In the genomic region with DNA sequence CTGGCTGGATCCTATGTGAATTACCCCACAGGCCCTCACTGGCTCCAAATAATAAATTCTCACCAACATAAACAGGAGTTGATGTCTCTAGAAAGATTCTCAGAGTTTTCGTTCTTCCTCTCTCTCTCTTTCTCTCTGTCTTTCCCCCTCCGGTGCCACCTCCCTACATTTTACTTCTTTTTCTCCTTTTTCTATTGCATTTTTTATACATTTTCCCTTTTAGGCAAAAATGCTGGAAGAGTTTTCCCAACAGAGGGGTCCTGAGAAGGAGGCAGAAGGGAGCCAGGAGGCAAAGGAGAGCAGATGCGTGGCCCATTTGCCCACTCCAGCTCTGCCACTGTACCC, we compare ENCODE assay signal across 24 cellular contexts. TPM values are rescaled to one million over a fixed set of nuclear protein-coding genes. Genes with fewer than 3 reads are reported as not detected.
A peak's percentile ranks its signal among the peaks of the same experiment; 100 is the strongest.
DNase-seq lines count a peak whose midpoint lies in the region; TF ChIP-seq lines count a peak whose summit lies in the region.
"Had no signal": no experiment of that assay in that cellular context is flagged by ENCODE, and none has a peak within 500 bp of the region (broad histone marks: within the 10 kb centered on the region; RNA-seq: fewer than 3 reads in every experiment).

No MANE protein-coding gene starts in this region.

- peak overlapping the region; percentile 21 to 28 for H2BK12ac ChIP-seq in mesenchymal stem cell (ENCODE audit: low read length in 2 of 2)

- TF ChIP-seq POLR2A in suprapubic skin (IDR thresholded peaks at IDR 0.05) = no peak

- peak overlapping the region; percentile 96 for H3K9ac ChIP-seq in mesenchymal stem cell (ENCODE audit: low read length)

- H3K27me3 ChIP-seq in WERI-Rb-1 (ENCODE audit: insufficient read depth, low read depth, severe bottlenecking) (no peaks in the 10 kb centered on the region), mesenchymal stem cell (ENCODE audit: control insufficient read depth in 1 of 2, insufficient read depth in 1 of 2, low read length in 2 of 2) (peaks cover 0 to 3% of the 10 kb centered on the region in 2 experiments), suprapubic skin (peaks cover 37% of the 10 kb centered on the region)
- H3K27me3 ChIP-seq: testis had no signal

- no peak overlapping the region for H3K23ac ChIP-seq in mesenchymal stem cell (ENCODE audit: low read length in 2 of 2)

- peak overlapping the region; percentile 62 for H3K4me2 ChIP-seq in mesenchymal stem cell (ENCODE audit: low read length, poor library complexity, severe bottlenecking)

- no peak for TF ChIP-seq EP300 in suprapubic skin (IDR thresholded peaks at IDR 0.05)

- H3K4ac ChIP-seq in mesenchymal stem cell (ENCODE audit: low read depth in 1 of 2, low read length in 2 of 2) = peak overlapping the region in 1 of 2 experiments; percentile 79

- peaks cover 4 to 13% of the 10 kb centered on the region in 2 experiments; a peak in 2 of 3 replicates for H3K36me3 ChIP-seq in HEK293 (ENCODE audit: control insufficient read depth in 2 of 2, insufficient read depth in 1 of 2, low read length in 2 of 2)
- no peaks in the 10 kb centered on the region; the same call in 1 of the 2 replicates for H3K36me3 ChIP-seq in WERI-Rb-1
- H3K36me3 ChIP-seq in mesenchymal stem cell (ENCODE audit: control insufficient read depth in 1 of 2, insufficient read depth in 2 of 2, low read depth in 1 of 2, low read length in 2 of 2) = peaks cover 7 to 18% of the 10 kb centered on the region in 2 experiments
- H3K36me3 ChIP-seq in suprapubic skin = no peaks in the 10 kb centered on the region
- H3K36me3 ChIP-seq: neutrophil, prostate gland, vagina had no signal

- peak overlapping the region in 1 of 2 experiments; percentile 36 for H3K14ac ChIP-seq in mesenchymal stem cell (ENCODE audit: low read length in 2 of 2)

- H3K4me1 ChIP-seq in HEK293 (ENCODE audit: control insufficient read depth, insufficient read depth, low read length) (peaks cover 54% of the 10 kb centered on the region), mesenchymal stem cell (ENCODE audit: control insufficient read depth, insufficient read depth, low read depth, low read length) (peaks cover 41% of the 10 kb centered on the region), suprapubic skin (peaks cover 81% of the 10 kb centered on the region)
- H3K4me1 ChIP-seq: prostate gland had no signal

- H3K18ac ChIP-seq in mesenchymal stem cell (ENCODE audit: low read depth in 1 of 2, low read length in 2 of 2) = peak overlapping the region; percentile 52 to 79

- H2BK5ac ChIP-seq in mesenchymal stem cell (ENCODE audit: low read depth, low read length, poor library complexity, severe bottlenecking) = peak overlapping the region; percentile 92

- H3K27ac ChIP-seq in HEK293 (ENCODE audit: extremely low read depth, low read depth, low read length) = peak overlapping the region; percentile 19; the same call in 1 of the 2 replicates
- peak overlapping the region; percentile 67 for H3K27ac ChIP-seq in WERI-Rb-1
- peak overlapping the region; percentile 90 for H3K27ac ChIP-seq in mesenchymal stem cell (ENCODE audit: low read length, poor library complexity, severe bottlenecking)
- peak overlapping the region; percentile 98 for H3K27ac ChIP-seq in suprapubic skin
- H3K27ac ChIP-seq: neutrophil, prostate gland, testis, vagina had no signal

- H2AFZ ChIP-seq in mesenchymal stem cell (ENCODE audit: low read depth, low read length) = no peak overlapping the region

- TF ChIP-seq CTCF in HEK293 (tag by site-specific recombination; IDR thresholded peaks at IDR 0.05) (no peak), WERI-Rb-1 (IDR thresholded peaks at IDR 0.05; ENCODE audit: low read depth, low read length) (no peak), suprapubic skin (IDR thresholded peaks at IDR 0.05) (no peak), GM13977 (IDR thresholded peaks at IDR 0.05; ENCODE audit: extremely low read depth, insufficient read depth, missing control alignments) (no peak)

- in situ Hi-C loops in GM13977 (cut with MboI; ENCODE audit: low pct_unique_long_range_greater_than_20kb, low sequenced_read_pairs, unreplicated experiment) = loop anchor here (10.0 to 25.0 kb wide), 2 partner anchors 90 to 167 kb away; partner anchors contain the start of gene HOXC13

- H2BK120ac ChIP-seq in mesenchymal stem cell (ENCODE audit: low read depth, low read length) = peak overlapping the region; percentile 92

- H3K9me3 ChIP-seq in HEK293 (ENCODE audit: control insufficient read depth, insufficient read depth, low read depth, low read length) = no peaks in the 10 kb centered on the region
- H3K9me3 ChIP-seq in WERI-Rb-1 (ENCODE audit: severe bottlenecking) = no peaks in the 10 kb centered on the region
- no peaks in the 10 kb centered on the region for H3K9me3 ChIP-seq in mesenchymal stem cell (ENCODE audit: control insufficient read depth, low read length)
- no peaks in the 10 kb centered on the region for H3K9me3 ChIP-seq in suprapubic skin
- H3K9me3 ChIP-seq: neutrophil, prostate gland, testis, vagina had no signal

- no peak overlapping the region for H3K4me3 ChIP-seq in HEK293 (ENCODE audit: low read depth, low read length)
- no peak overlapping the region for H3K4me3 ChIP-seq in WERI-Rb-1 (ENCODE audit: low read depth, low read length)
- peak overlapping the region in 1 of 2 experiments; percentile 86 for H3K4me3 ChIP-seq in mesenchymal stem cell (ENCODE audit: insufficient read depth in 1 of 2, low read depth in 1 of 2, low read length in 2 of 2)
- H3K4me3 ChIP-seq in suprapubic skin = peak overlapping the region; percentile 49
- H3K4me3 ChIP-seq: lung, prostate gland, vagina had no signal

- H3K79me1 ChIP-seq in mesenchymal stem cell (replicated peaks; ENCODE audit: low read length, poor library complexity, severe bottlenecking) = no peaks in the 10 kb centered on the region

- POLR2A ChIA-PET in HEK293 (lab: Yijun Ruan, JAX) = interaction anchor here (0.7 to 4.5 kb wide), 3 partner anchors 10 to 253 kb away, joined by 3 to 26 read pairs (median 6); partner anchors contain the start of genes HNRNPA1 and HOXC8

- peak overlapping the region; percentile 34 for H4K91ac ChIP-seq in mesenchymal stem cell (ENCODE audit: low read length)

- H2AK5ac ChIP-seq in mesenchymal stem cell (ENCODE audit: low read length, severe bottlenecking) = peak overlapping the region; percentile 92

- peak overlapping the region; percentile 7 for H4K8ac ChIP-seq in mesenchymal stem cell (ENCODE audit: low read length)

- CTCF ChIA-PET in HEK293 (lab: Yijun Ruan, JAX) = interaction anchor here (0.7 to 4.5 kb wide), 9 partner anchors 10 to 188 kb away, joined by 3 to 21 read pairs (median 4); partner anchors contain the start of gene HOXC10

- no peak for DNase-seq in WERI-Rb-1
- no peak for DNase-seq in mesenchymal stem cell
- DNase-seq in suprapubic skin (ENCODE audit: low spot score in 2 of 2) = no peak
- no peak for DNase-seq in GM13977 (ENCODE audit: low spot score)
- DNase-seq in amniotic stem cell (lab: John Stamatoyannopoulos, UW) = no peak
- no peak for DNase-seq in SHP77 treated with DMSO at 0.1 percent for 48 hours (lab: John Stamatoyannopoulos, UW)
- DNase-seq: activated CD4-positive, alpha-beta T cell treated with anti-CD3 and anti-CD28 coated beads for 36 hours; activated naive CD4-positive, alpha-beta T cell treated with anti-CD3 and anti-CD28 coated beads for 36 hours; activated T-cell treated with anti-CD3 and anti-CD28 coated beads, Interleukin-2, amount 50 U/mL, for 24 hours; caudate nucleus; CD4-positive, CD25-positive, alpha-beta regulatory T cell; DMS 273 treated with DMSO at 0.1 percent for 48 hours; KBM-7; kidney glomerular epithelial cell; NCI-H146; SIG-M5; testis had no signal

- WGBS in mesenchymal stem cell = 19% methylated on average over 3 of the region's 3 CpGs
- WGBS in suprapubic skin = 56% methylated on average over 3 of the region's 3 CpGs

- H2BK15ac ChIP-seq in mesenchymal stem cell (ENCODE audit: low read depth, poor library complexity, severe bottlenecking) = no peak overlapping the region

TF ChIP-seq in HEK293, 187 proteins besides CTCF, POLR2A, EP300 and RAD21:
- TF ChIP-seq ZBTB8A (tag by site-specific recombination; IDR thresholded peaks at IDR 0.05) (no peak), ZNF670 (tag by site-specific recombination; IDR thresholded peaks at IDR 0.05; ENCODE audit: low read depth) (no peak), ZBTB20 (tag by site-specific recombination; IDR thresholded peaks at IDR 0.05) (0 out of 2 replicates have a peak, but pooled peaks have one; percentile 48), ZNF366 (tag by site-specific recombination; conservative IDR thresholded peaks at IDR 0.05) (peak; percentile 72), PRDM1 (tag by site-specific recombination; IDR thresholded peaks at IDR 0.05) (peak; percentile 77), ZNF335 (tag by site-specific recombination; conservative IDR thresholded peaks at IDR 0.05) (peak; percentile 57; the same call in 1 of the 2 replicates), ZNF596 (tag by site-specific recombination; IDR thresholded peaks at IDR 0.05) (peak; percentile 72; the same call in 1 of the 2 replicates), ZBTB17 (tag by site-specific recombination; IDR thresholded peaks at IDR 0.05) (peak; percentile 37; the same call in 1 of the 2 replicates)

RNA-seq across cellular contexts. Expression of gene HOXC6, which starts 0.8 kb away (rescaled TPM):
- 49.1 TPM for polyA plus RNA-seq in mesenchymal stem cell (2013, experiment 1 of 2)
- polyA plus RNA-seq in mesenchymal stem cell (2013, experiment 2 of 2) = 49.1 TPM
- 1 to 10 TPM in 3 of 4 donors, under 1 TPM in 1; 0.98 to 6.2 (median 2.4) TPM for total RNA-seq in suprapubic skin
- total RNA-seq: activated CD4-positive, alpha-beta T cell treated with anti-CD3 and anti-CD28 coated beads for 36 hours; activated CD8-positive, alpha-beta memory T cell treated with anti-CD3 and anti-CD28 coated beads for 36 hours; activated naive CD4-positive, alpha-beta T cell treated with anti-CD3 and anti-CD28 coated beads for 36 hours; CD4-positive, CD25-positive, alpha-beta regulatory T cell; T-helper 1 cell treated with Interleukin-12 subunit alpha and Interleukin-12 subunit beta and Interleukin-4 antibody, amounts not matched to agents 30 ng/mL and 1 ng/mL, for 36 hours; vagina had no signal
- polyA plus RNA-seq: CD4-positive, CD25-positive, alpha-beta regulatory T cell had no signal

RNA-seq across cellular contexts. Expression of gene HOXC5, which starts 5.4 kb away (rescaled TPM):
- polyA plus RNA-seq in mesenchymal stem cell (2013, experiment 1 of 2) = 0.30 TPM
- 0.27 TPM for polyA plus RNA-seq in mesenchymal stem cell (2013, experiment 2 of 2)
- total RNA-seq in suprapubic skin = 1 to 10 TPM in 1 of 4 donors, under 1 TPM in 2, not detected in 1; 0.26 to 3.5 (median 0.49) TPM
- total RNA-seq: activated CD4-positive, alpha-beta T cell treated with anti-CD3 and anti-CD28 coated beads for 36 hours; activated CD8-positive, alpha-beta memory T cell treated with anti-CD3 and anti-CD28 coated beads for 36 hours; activated naive CD4-positive, alpha-beta T cell treated with anti-CD3 and anti-CD28 coated beads for 36 hours; CD4-positive, CD25-positive, alpha-beta regulatory T cell; T-helper 1 cell treated with Interleukin-12 subunit alpha and Interleukin-12 subunit beta and Interleukin-4 antibody, amounts not matched to agents 30 ng/mL and 1 ng/mL, for 36 hours; vagina had no signal
- polyA plus RNA-seq: CD4-positive, CD25-positive, alpha-beta regulatory T cell had no signal

RNA-seq across cellular contexts. Expression of gene HOXC8, which starts 18.6 kb away (rescaled TPM):
- 66.4 TPM for polyA plus RNA-seq in mesenchymal stem cell (2013, experiment 1 of 2)
- polyA plus RNA-seq in mesenchymal stem cell (2013, experiment 2 of 2) = 67.1 TPM
- total RNA-seq in suprapubic skin = 1 to 10 TPM in 3 of 4 donors, under 1 TPM in 1; 0.23 to 8.4 (median 1.6) TPM
- total RNA-seq: activated CD4-positive, alpha-beta T cell treated with anti-CD3 and anti-CD28 coated beads for 36 hours; activated CD8-positive, alpha-beta memory T cell treated with anti-CD3 and anti-CD28 coated beads for 36 hours; activated naive CD4-positive, alpha-beta T cell treated with anti-CD3 and anti-CD28 coated beads for 36 hours; CD4-positive, CD25-positive, alpha-beta regulatory T cell; lung; T-helper 1 cell treated with Interleukin-12 subunit alpha and Interleukin-12 subunit beta and Interleukin-4 antibody, amounts not matched to agents 30 ng/mL and 1 ng/mL, for 36 hours; vagina had no signal
- polyA plus RNA-seq: CD4-positive, CD25-positive, alpha-beta regulatory T cell had no signal

RNA-seq across cellular contexts. Expression of gene HOXC4, which starts 26.2 kb away (rescaled TPM):
- polyA plus RNA-seq in mesenchymal stem cell (2013, experiment 1 of 2) = 6.4 TPM
- polyA plus RNA-seq in mesenchymal stem cell (2013, experiment 2 of 2) = 7.0 TPM
- total RNA-seq in suprapubic skin = 1 to 10 TPM; 1.4 to 4.7 (median 1.9) TPM
- total RNA-seq: activated CD4-positive, alpha-beta T cell treated with anti-CD3 and anti-CD28 coated beads for 36 hours had no signal

RNA-seq across cellular contexts. Expression of gene HOXC9, which starts 27.5 kb away (rescaled TPM):
- 18.0 TPM for polyA plus RNA-seq in mesenchymal stem cell (2013, experiment 1 of 2)
- 18.5 TPM for polyA plus RNA-seq in mesenchymal stem cell (2013, experiment 2 of 2)
- total RNA-seq in suprapubic skin = 10 to 100 TPM in 1 of 4 donors, 1 to 10 TPM in 3; 4.9 to 12.2 (median 6.1) TPM
- total RNA-seq: activated CD4-positive, alpha-beta T cell treated with anti-CD3 and anti-CD28 coated beads for 36 hours; activated CD8-positive, alpha-beta memory T cell treated with anti-CD3 and anti-CD28 coated beads for 36 hours; activated naive CD4-positive, alpha-beta T cell treated with anti-CD3 and anti-CD28 coated beads for 36 hours; CD4-positive, CD25-positive, alpha-beta regulatory T cell; lung; T-helper 1 cell treated with Interleukin-12 subunit alpha and Interleukin-12 subunit beta and Interleukin-4 antibody, amounts not matched to agents 30 ng/mL and 1 ng/mL, for 36 hours; vagina had no signal
- polyA plus RNA-seq: CD4-positive, CD25-positive, alpha-beta regulatory T cell had no signal

Comparison
In these comparisons a context has a peak if more than half of its experiments do, and no peak if none do; other contexts are left out.
1. H3K27ac ChIP-seq: peak in every context shown above with its lines; median percentile 98 in suprapubic skin; 90 in mesenchymal stem cell; 67 in WERI-Rb-1; 19 in HEK293.